In genomic region chr19:17020823-17021222, GRCh38 we compare ENCODE assay signal across 2 cellular contexts.
TF ChIP-seq lines count a peak whose summit lies in the region.

No MANE protein-coding gene starts in this region.

TF ChIP-seq in Ishikawa, 13 proteins besides CTCF, POLR2A, EP300 and RAD21:
- TF ChIP-seq YY1 (IDR thresholded peaks at IDR 0.05; ENCODE audit: low read depth), result peak; percentile 59
- no peak for TF ChIP-seq MAX (IDR thresholded peaks at IDR 0.05)
- TF ChIP-seq USF1 (IDR thresholded peaks at IDR 0.05), result peak; percentile 93
- TF ChIP-seq EGR1 (IDR thresholded peaks at IDR 0.05), result no peak
- no peak for TF ChIP-seq CEBPB (IDR thresholded peaks at IDR 0.05)
- TF ChIP-seq TEAD4 (IDR thresholded peaks at IDR 0.05), result no peak
- no peak for TF ChIP-seq ZBTB7A (IDR thresholded peaks at IDR 0.05; ENCODE audit: low read depth)
- TF ChIP-seq, protein P1, sequence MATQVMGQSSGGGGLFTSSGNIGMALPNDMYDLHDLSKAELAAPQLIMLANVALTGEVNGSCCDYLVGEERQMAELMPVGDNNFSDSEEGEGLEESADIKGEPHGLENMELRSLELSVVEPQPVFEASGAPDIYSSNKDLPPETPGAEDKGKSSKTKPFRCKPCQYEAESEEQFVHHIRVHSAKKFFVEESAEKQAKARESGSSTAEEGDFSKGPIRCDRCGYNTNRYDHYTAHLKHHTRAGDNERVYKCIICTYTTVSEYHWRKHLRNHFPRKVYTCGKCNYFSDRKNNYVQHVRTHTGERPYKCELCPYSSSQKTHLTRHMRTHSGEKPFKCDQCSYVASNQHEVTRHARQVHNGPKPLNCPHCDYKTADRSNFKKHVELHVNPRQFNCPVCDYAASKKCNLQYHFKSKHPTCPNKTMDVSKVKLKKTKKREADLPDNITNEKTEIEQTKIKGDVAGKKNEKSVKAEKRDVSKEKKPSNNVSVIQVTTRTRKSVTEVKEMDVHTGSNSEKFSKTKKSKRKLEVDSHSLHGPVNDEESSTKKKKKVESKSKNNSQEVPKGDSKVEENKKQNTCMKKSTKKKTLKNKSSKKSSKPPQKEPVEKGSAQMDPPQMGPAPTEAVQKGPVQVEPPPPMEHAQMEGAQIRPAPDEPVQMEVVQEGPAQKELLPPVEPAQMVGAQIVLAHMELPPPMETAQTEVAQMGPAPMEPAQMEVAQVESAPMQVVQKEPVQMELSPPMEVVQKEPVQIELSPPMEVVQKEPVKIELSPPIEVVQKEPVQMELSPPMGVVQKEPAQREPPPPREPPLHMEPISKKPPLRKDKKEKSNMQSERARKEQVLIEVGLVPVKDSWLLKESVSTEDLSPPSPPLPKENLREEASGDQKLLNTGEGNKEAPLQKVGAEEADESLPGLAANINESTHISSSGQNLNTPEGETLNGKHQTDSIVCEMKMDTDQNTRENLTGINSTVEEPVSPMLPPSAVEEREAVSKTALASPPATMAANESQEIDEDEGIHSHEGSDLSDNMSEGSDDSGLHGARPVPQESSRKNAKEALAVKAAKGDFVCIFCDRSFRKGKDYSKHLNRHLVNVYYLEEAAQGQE (IDR thresholded peaks at IDR 0.05; ENCODE audit: low read depth), result no peak
- TF ChIP-seq CREB1 (IDR thresholded peaks at IDR 0.05; ENCODE audit: low read depth), result no peak
- TF ChIP-seq TAF1 (IDR thresholded peaks at IDR 0.05; ENCODE audit: low read depth), result no peak
- TF ChIP-seq NFIC (IDR thresholded peaks at IDR 0.05), result no peak
- no peak for TF ChIP-seq FOXM1 (IDR thresholded peaks at IDR 0.05; ENCODE audit: borderline replicate concordance, low read depth)
- TF ChIP-seq TCF12 (IDR thresholded peaks at IDR 0.05; ENCODE audit: low read depth), result no peak

TF ChIP-seq in K562, 482 proteins besides CTCF, POLR2A, EP300 and RAD21 (continues in another document):
- TF ChIP-seq STAT6 (CRISPR knock-in tag; IDR thresholded peaks at IDR 0.05) (no peak), RCOR1 (IDR thresholded peaks at IDR 0.05; ENCODE audit: borderline replicate concordance in 1 of 2, low read depth in 2 of 2, low read length in 2 of 2) (no peak), MBD2 (IDR thresholded peaks at IDR 0.05; ENCODE audit: borderline replicate concordance, low read depth) (0 out of 2 replicates have a peak, but pooled peaks have one; percentile 27), CBX3 (IDR thresholded peaks at IDR 0.05; ENCODE audit: borderline replicate concordance in 1 of 2, low read length in 2 of 2) (peak in 1 of 2 experiments; percentile 71; a peak in 1 of 3 replicates), MYC (IDR thresholded peaks at IDR 0.05; ENCODE audit: low read depth, low read length) (no peak), MYC (CRISPR knock-in tag; IDR thresholded peaks at IDR 0.05; ENCODE audit: borderline replicate concordance, low read depth) (no peak), SMC3 (conservative IDR thresholded peaks at IDR 0.05; ENCODE audit: insufficient read depth, low read depth, low read length) (no peak), ELF4 (CRISPR knock-in tag; IDR thresholded peaks at IDR 0.05) (no peak), GMEB1 (CRISPR knock-in tag; IDR thresholded peaks at IDR 0.05) (no peak), L3MBTL2 (IDR thresholded peaks at IDR 0.05) (peak; percentile 82), OTX1 (CRISPR knock-in tag; IDR thresholded peaks at IDR 0.05) (no peak), CC2D1A (IDR thresholded peaks at IDR 0.05) (no peak), ZNF75A (CRISPR knock-in tag; IDR thresholded peaks at IDR 0.05) (no peak), GABPB1 (CRISPR knock-in tag; IDR thresholded peaks at IDR 0.05) (no peak), MGA (IDR thresholded peaks at IDR 0.05) (peak; percentile 72), GTF3C2 (IDR thresholded peaks at IDR 0.05; ENCODE audit: borderline replicate concordance, extremely low read depth, insufficient read length) (no peak), CXXC5 (CRISPR knock-in tag; IDR thresholded peaks at IDR 0.05) (no peak), RAD51 (IDR thresholded peaks at IDR 0.05; ENCODE audit: borderline replicate concordance, low read depth) (peak; percentile 88), ELF2 (CRISPR knock-in tag; IDR thresholded peaks at IDR 0.05) (no peak), TCF7L2 (IDR thresholded peaks at IDR 0.05; ENCODE audit: low read depth, low read length) (no peak), ZNF507 (tag; conservative IDR thresholded peaks at IDR 0.05) (no peak), U2AF1 (optimal IDR thresholded peaks at IDR 0.05; ENCODE audit: low read depth, low read length) (no peak)
- TF ChIP-seq, protein P2, sequence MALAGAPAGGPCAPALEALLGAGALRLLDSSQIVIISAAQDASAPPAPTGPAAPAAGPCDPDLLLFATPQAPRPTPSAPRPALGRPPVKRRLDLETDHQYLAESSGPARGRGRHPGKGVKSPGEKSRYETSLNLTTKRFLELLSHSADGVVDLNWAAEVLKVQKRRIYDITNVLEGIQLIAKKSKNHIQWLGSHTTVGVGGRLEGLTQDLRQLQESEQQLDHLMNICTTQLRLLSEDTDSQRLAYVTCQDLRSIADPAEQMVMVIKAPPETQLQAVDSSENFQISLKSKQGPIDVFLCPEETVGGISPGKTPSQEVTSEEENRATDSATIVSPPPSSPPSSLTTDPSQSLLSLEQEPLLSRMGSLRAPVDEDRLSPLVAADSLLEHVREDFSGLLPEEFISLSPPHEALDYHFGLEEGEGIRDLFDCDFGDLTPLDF (CRISPR knock-in tag; IDR thresholded peaks at IDR 0.05), result no peak
- TF ChIP-seq, protein P3, sequence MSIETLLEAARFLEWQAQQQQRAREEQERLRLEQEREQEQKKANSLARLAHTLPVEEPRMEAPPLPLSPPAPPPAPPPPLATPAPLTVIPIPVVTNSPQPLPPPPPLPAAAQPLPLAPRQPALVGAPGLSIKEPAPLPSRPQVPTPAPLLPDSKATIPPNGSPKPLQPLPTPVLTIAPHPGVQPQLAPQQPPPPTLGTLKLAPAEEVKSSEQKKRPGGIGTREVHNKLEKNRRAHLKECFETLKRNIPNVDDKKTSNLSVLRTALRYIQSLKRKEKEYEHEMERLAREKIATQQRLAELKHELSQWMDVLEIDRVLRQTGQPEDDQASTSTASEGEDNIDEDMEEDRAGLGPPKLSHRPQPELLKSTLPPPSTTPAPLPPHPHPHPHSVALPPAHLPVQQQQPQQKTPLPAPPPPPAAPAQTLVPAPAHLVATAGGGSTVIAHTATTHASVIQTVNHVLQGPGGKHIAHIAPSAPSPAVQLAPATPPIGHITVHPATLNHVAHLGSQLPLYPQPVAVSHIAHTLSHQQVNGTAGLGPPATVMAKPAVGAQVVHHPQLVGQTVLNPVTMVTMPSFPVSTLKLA (conservative IDR thresholded peaks at IDR 0.05), result no peak
